In the genomic region with DNA sequence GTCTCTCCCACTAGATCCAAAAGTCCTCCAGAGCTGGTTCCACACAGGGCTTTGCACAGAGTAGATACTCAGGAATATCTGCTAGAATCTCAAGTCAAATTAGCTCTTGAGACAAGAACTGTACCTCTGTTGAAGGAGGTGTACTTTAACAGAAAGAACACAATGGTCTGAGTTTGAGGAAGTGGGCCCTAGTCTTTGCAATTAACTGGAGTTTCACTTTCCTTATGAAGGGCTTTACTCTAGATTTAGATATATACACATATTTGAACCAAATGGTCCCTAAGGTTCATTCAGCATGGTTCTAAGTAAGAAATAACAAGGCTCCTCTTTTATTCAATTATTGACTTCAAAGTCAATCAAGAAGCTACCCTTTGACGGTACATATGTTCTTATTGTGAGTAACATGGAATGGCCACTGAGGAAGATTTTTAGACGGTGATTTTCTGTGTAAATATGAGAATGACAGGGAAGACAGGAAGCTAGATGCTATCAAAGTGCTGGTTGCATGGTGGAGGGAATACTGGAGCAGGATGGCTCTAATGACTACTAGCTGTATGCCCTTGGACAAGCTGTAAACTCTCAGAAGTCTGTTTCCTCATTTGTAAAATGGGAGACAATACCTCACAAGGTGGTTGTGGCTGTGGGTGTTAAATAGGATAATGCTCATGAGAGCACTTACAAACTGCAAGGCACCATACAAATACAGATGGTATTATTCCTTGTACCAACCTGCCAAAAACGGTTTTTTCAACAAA, we compare ENCODE assay signal across 8 cellular contexts.
DNase-seq lines count a peak whose midpoint lies in the region; ATAC-seq and TF ChIP-seq lines count a peak whose summit lies in the region.

No MANE protein-coding gene starts in this region.

- TF ChIP-seq CTCF in Loucy (conservative IDR thresholded peaks at IDR 0.05; ENCODE audit: low read length) = no peak
- no peak for TF ChIP-seq CTCF in esophagus squamous epithelium (IDR thresholded peaks at IDR 0.05)

- no peak for DNase-seq in esophagus squamous epithelium (lab: John Stamatoyannopoulos, UW)
- no peak for DNase-seq in NCI-H1694 treated with DMSO at 0.1 percent for 48 hours (lab: John Stamatoyannopoulos, UW)
- no peak for DNase-seq in HuH-7.5 (ENCODE audit: low spot score)
- DNase-seq in activated CD4-positive, alpha-beta T cell treated with anti-CD3 and anti-CD28 coated beads, Interleukin-2, amount 50 U/mL, for 1 hour = no peak
- no peak for DNase-seq in middle frontal gyrus (ENCODE audit: extremely low spot score, low spot score)

- peak overlapping the region; percentile 2 to 73 (median 46) for H3K27ac ChIP-seq in esophagus squamous epithelium

- peak overlapping the region; percentile 89 for H2AFZ ChIP-seq in Loucy (ENCODE audit: low read length)

- H3K27me3 ChIP-seq in Loucy (ENCODE audit: insufficient read depth, low read length, poor library complexity, severe bottlenecking) (no peaks in the 10 kb centered on the region), esophagus squamous epithelium (no peaks in the 10 kb centered on the region)

- ATAC-seq in GM18502 (IDR thresholded peaks at IDR 0.05; ENCODE audit: poor library complexity, unreplicated experiment) = peak; percentile 91
- ATAC-seq in GM21717 (IDR thresholded peaks at IDR 0.05; ENCODE audit: unreplicated experiment) = peak; percentile 80

- no peaks in the 10 kb centered on the region for H3F3A ChIP-seq in Loucy (ENCODE audit: low read depth)

- no peaks in the 10 kb centered on the region for H4K20me1 ChIP-seq in Loucy (ENCODE audit: insufficient read depth, low read length, poor library complexity, severe bottlenecking)

- H3K9ac ChIP-seq in Loucy (ENCODE audit: low read depth, low read length, poor library complexity, severe bottlenecking) = peak overlapping the region; percentile 65

- peaks cover 14% of the 10 kb centered on the region for H3K79me2 ChIP-seq in Loucy (ENCODE audit: insufficient read depth, low read length)

- H3K4me3 ChIP-seq in Loucy (ENCODE audit: low read length, poor library complexity, severe bottlenecking) (peak overlapping the region; percentile 58), esophagus squamous epithelium (peak overlapping the region in 1 of 4 donors; percentile 5)

- H3K36me3 ChIP-seq in Loucy (ENCODE audit: insufficient read depth, low read length) (no peaks in the 10 kb centered on the region), esophagus squamous epithelium (no peaks in the 10 kb centered on the region)

- WGBS in esophagus squamous epithelium, 2 donors = 63 to 67% methylated on average over 3 of the region's 3 CpGs

- no peaks in the 10 kb centered on the region for H3K9me2 ChIP-seq in Loucy (replicated peaks; ENCODE audit: low read depth, low read length)

- intact Hi-C loops in esophagus squamous epithelium (cut with DNase I) = no loop called here

- peak in 1 of 4 donors; percentile 19 for TF ChIP-seq POLR2A in esophagus squamous epithelium (IDR thresholded peaks at IDR 0.05)

- H3K4me1 ChIP-seq in Loucy (ENCODE audit: insufficient read depth, low read length, poor library complexity, severe bottlenecking) = peaks cover 52% of the 10 kb centered on the region
- peaks cover 12 to 53% (median 29%) of the 10 kb centered on the region in 3 donors for H3K4me1 ChIP-seq in esophagus squamous epithelium

- H3K4me2 ChIP-seq in Loucy (ENCODE audit: low read depth, low read length, poor library complexity, severe bottlenecking) = peak overlapping the region; percentile 84

- no peaks in the 10 kb centered on the region for H3K9me3 ChIP-seq in Loucy (ENCODE audit: insufficient read depth, low read depth, low read length)
- no peaks in the 10 kb centered on the region for H3K9me3 ChIP-seq in esophagus squamous epithelium
